In the genomic region with DNA sequence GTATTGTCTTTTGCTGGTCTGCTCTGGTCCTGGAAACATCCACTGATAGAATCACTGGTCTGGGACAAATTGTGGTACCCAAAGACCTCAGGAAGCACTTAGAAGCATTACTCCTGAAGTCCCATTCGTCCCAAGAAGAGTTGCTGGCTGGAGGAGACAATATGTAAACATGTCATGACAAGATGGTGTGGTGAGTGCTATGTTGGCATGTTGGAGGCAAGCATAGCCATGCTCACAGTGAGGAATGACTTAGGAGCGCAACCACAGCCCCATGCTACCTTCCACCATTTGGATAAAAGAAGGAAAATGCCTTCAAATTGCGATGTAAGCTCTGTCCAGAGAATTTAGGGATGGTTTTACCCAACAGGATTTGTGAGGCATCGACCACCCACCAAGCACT, we compare ENCODE assay signal across 6 cellular contexts.
"Had no signal": no experiment of that assay in that cellular context is flagged by ENCODE, and none has a peak within 500 bp of the region (broad histone marks: within the 10 kb centered on the region; RNA-seq: fewer than 3 reads in every experiment).

No MANE protein-coding gene starts in this region.

- H3K27ac ChIP-seq: GM23248 had no signal

- H3K4me1 ChIP-seq: HAP-1 had no signal

- H3K9ac ChIP-seq: GM23248 had no signal

- H3K9me3 ChIP-seq: HAP-1 had no signal

- H3K4me3 Mint-ChIP-seq: IgD-negative memory B cell had no signal

- H3K4me1 Mint-ChIP-seq: IgD-negative memory B cell had no signal

- H3K36me3 Mint-ChIP-seq: IgD-negative memory B cell had no signal

- FAIRE-seq: HTR-8/SVneo had no signal

- DNase-seq: GM23248, GOT3, H7 had no signal

- H2AFZ ChIP-seq: GM23248 had no signal

- H3K27ac Mint-ChIP-seq: IgD-negative memory B cell had no signal

- H3K4me3 ChIP-seq: GM23248, HAP-1 had no signal

- H3K36me3 ChIP-seq: HAP-1 had no signal
